ENCODE assay signal across 1 cellular context in the genomic region with DNA sequence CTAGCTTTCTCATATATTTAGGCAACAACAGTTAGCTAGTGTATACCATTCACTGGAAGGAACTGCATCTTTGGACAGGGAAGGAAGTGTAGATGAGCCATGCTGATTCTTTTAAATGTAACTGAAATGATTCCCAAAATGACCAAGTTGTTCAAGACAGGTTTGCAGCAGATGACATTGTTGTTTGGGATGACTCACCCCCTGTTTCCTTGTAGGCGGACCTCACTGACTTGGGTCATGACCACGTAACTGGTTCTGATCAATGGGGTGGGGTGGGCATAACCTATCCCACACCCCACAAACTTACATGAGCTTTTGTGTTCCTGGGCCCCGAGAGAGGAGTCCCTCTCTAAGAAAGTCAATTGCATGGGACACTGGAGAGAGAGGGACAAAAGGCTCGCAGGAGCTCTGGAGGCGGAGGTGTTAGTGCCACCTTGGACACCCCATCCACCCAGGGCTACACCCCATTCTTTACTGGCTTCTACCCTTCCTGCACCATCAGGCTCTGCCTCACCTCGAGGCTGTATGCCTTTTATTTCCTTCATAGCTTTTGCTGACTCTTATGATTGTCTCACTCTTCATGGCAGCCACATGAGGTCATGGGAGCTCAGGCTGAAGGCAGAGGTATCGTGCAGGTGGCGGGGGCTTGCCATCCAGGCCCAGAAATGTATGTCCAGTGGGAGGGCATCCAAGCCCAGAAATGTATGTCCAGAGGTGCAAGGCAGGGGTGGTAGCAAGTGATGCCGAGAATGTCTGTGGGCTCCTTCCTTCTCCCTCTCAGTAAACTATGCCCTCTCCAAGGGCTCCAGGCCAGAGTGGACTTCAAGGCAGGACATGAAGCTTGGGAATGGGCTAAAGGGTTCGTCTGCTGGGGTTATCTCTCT.
TF ChIP-seq lines count a peak whose summit lies in the region.

No MANE protein-coding gene starts in this region.

TF ChIP-seq in IMR-90, 13 proteins besides CTCF, POLR2A, EP300 and RAD21 (continued from another document):
- peak; percentile 52; the same call in 1 of the 2 replicates for TF ChIP-seq FOS (IDR thresholded peaks at IDR 0.05; ENCODE audit: low read depth, low read length)
